In genomic region chr10:36704124-36704523, GRCh38 we compare ENCODE assay signal across 6 cellular contexts.
"Had no signal": no experiment of that assay in that cellular context is flagged by ENCODE, and none has a peak within 500 bp of the region (broad histone marks: within the 10 kb centered on the region; RNA-seq: fewer than 3 reads in every experiment).

No MANE protein-coding gene starts in this region.

- H3K4me3 ChIP-seq: GM23338 had no signal

- H2AFZ ChIP-seq: GM23338 had no signal

- H3K4me2 ChIP-seq: GM23338 had no signal

- ATAC-seq: GM23338 had no signal

- DNase-seq: H9, HCEC 1CT, KG1 had no signal

- FAIRE-seq: H1, H54 had no signal
